1 cellular context compared by ENCODE assay signal in the genomic region with DNA sequence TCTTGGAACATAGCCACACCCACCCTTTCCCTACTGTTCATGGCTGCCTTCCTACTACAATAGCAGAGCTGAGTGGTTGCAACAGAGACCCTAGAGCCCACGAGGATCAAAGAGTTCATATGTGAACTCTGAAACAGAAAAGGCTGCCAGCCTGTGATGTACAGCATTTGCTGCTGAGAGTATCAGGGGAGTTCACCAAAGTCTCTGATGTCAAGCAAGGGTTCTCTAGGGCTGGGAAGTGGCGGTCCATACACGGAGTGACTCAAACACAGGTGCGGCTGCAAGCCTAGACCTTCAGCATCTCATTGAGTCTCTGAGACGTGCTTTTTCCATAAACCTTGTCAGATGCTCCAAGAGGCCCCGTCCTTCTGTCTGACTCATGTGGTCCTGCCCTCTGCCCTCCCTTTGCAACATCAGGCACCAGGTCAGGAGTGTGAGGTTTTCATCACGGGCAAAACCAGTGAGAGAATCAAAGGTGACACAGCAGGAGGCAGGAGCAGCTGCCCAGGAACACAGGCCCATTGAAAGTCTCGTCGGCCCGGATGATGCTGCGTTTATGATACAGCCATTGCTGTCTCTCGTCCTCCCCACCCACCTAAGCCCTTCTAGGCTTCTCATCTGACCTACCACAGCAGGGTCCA.
A peak's percentile ranks its signal among the peaks of the same experiment; 100 is the strongest.
TF ChIP-seq lines count a peak whose summit lies in the region.

No MANE protein-coding gene starts in this region.

TF ChIP-seq in K562, 482 proteins besides CTCF, POLR2A, EP300 and RAD21 (continues in another document):
- TF ChIP-seq ERF (CRISPR knock-in tag; IDR thresholded peaks at IDR 0.05) (no peak), RBM22 (IDR thresholded peaks at IDR 0.05; ENCODE audit: low read depth, low read length, poor library complexity, severe bottlenecking) (no peak), HMGN3 (IDR thresholded peaks at IDR 0.05; ENCODE audit: borderline replicate concordance, extremely low read depth, insufficient read length, low read depth, low read length) (no peak), TCF7L2 (IDR thresholded peaks at IDR 0.05; ENCODE audit: low read depth, low read length) (no peak), XRCC3 (IDR thresholded peaks at IDR 0.05) (no peak), SAFB (IDR thresholded peaks at IDR 0.05; ENCODE audit: borderline replicate concordance, low read depth, low read length) (no peak), CBFA2T3 (IDR thresholded peaks at IDR 0.05) (0 out of 2 replicates have a peak, but pooled peaks have one; percentile 35), ZNF121 (CRISPR knock-in tag; conservative IDR thresholded peaks at IDR 0.05) (no peak), CC2D1A (IDR thresholded peaks at IDR 0.05) (no peak), PML (IDR thresholded peaks at IDR 0.05; ENCODE audit: low read length) (no peak), MTA1 (IDR thresholded peaks at IDR 0.05; ENCODE audit: borderline replicate concordance) (peak; percentile 3; the same call in 1 of the 2 replicates), ZNF830 (CRISPR knock-in tag; IDR thresholded peaks at IDR 0.05) (no peak), ARID1B (IDR thresholded peaks at IDR 0.05) (no peak), RB1 (IDR thresholded peaks at IDR 0.05; ENCODE audit: low read depth) (no peak), SNRNP70 (optimal IDR thresholded peaks at IDR 0.05; ENCODE audit: low read depth, low read length) (no peak), MAFF (IDR thresholded peaks at IDR 0.05; ENCODE audit: low read length) (no peak), MYNN (IDR thresholded peaks at IDR 0.05) (no peak), MYNN (CRISPR knock-in tag; IDR thresholded peaks at IDR 0.05) (no peak), CREBBP (IDR thresholded peaks at IDR 0.05; ENCODE audit: low read depth, low read length) (no peak), TCF3 (CRISPR knock-in tag; IDR thresholded peaks at IDR 0.05) (no peak), FOXM1 (IDR thresholded peaks at IDR 0.05; ENCODE audit: low read depth) (no peak), FOXM1 (CRISPR knock-in tag; IDR thresholded peaks at IDR 0.05; ENCODE audit: low read depth) (0 out of 2 replicates have a peak, but pooled peaks have one; percentile 39), RBBP5 (IDR thresholded peaks at IDR 0.05; ENCODE audit: borderline replicate concordance, insufficient read depth, low read length, poor library complexity, severe bottlenecking) (no peak), ZNF146 (CRISPR knock-in tag; IDR thresholded peaks at IDR 0.05; ENCODE audit: unreplicated experiment) (peak; percentile 15), BRD9 (IDR thresholded peaks at IDR 0.05; ENCODE audit: low read depth, partially characterized antibody) (peak; percentile 10), ZBTB1 (CRISPR knock-in tag; IDR thresholded peaks at IDR 0.05; ENCODE audit: borderline replicate concordance, low read depth) (no peak), STAT5B (CRISPR knock-in tag; IDR thresholded peaks at IDR 0.05) (no peak), HDGF (IDR thresholded peaks at IDR 0.05) (no peak; the same call in 1 of the 2 replicates), ATF7 (IDR thresholded peaks at IDR 0.05) (no peak), ZNF707 (CRISPR knock-in tag; conservative IDR thresholded peaks at IDR 0.05) (no peak), CBX8 (IDR thresholded peaks at IDR 0.05; ENCODE audit: borderline replicate concordance, extremely low read depth, low read depth, low read length, poor library complexity, severe bottlenecking) (no peak), CCNT2 (IDR thresholded peaks at IDR 0.05; ENCODE audit: borderline replicate concordance, extremely low read depth, insufficient read length, low read depth, low read length) (no peak), JUND (IDR thresholded peaks at IDR 0.05; ENCODE audit: borderline replicate concordance, low read depth, low read length) (peak; percentile 16; the same call in 1 of the 2 replicates), JUND (tag; IDR thresholded peaks at IDR 0.05; ENCODE audit: borderline replicate concordance, low read depth, low read length) (no peak; the same call in 2 of the 3 replicates), ZEB2 (IDR thresholded peaks at IDR 0.05) (peak; percentile 9; the same call in 1 of the 2 replicates), KLF6 (CRISPR knock-in tag; IDR thresholded peaks at IDR 0.05; ENCODE audit: borderline replicate concordance) (no peak), NFE2L1 (tag; IDR thresholded peaks at IDR 0.05; ENCODE audit: borderline replicate concordance, low read depth) (no peak), SPI1 (IDR thresholded peaks at IDR 0.05; ENCODE audit: borderline replicate concordance, low read depth, low read length) (no peak), TSC22D4 (tag; IDR thresholded peaks at IDR 0.05) (no peak), ZNF184 (CRISPR knock-in tag; IDR thresholded peaks at IDR 0.05) (no peak), BHLHE40 (IDR thresholded peaks at IDR 0.05; ENCODE audit: low read length) (peak; percentile 77; the same call in 1 of the 2 replicates), SAFB2 (IDR thresholded peaks at IDR 0.05; ENCODE audit: borderline replicate concordance, low read depth, low read length, severe bottlenecking) (no peak), YBX1 (IDR thresholded peaks at IDR 0.05) (no peak), MIER1 (IDR thresholded peaks at IDR 0.05; ENCODE audit: low read depth) (no peak), TOE1 (IDR thresholded peaks at IDR 0.05; ENCODE audit: borderline replicate concordance) (no peak), TOE1 (CRISPR knock-in tag; IDR thresholded peaks at IDR 0.05; ENCODE audit: borderline replicate concordance, low read depth) (no peak)
- TF ChIP-seq, protein P1, sequence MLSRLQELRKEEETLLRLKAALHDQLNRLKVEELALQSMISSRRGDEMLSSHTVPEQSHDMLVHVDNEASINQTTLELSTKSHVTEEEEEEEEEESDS (CRISPR knock-in tag; IDR thresholded peaks at IDR 0.05) = no peak
- TF ChIP-seq, protein P2, sequence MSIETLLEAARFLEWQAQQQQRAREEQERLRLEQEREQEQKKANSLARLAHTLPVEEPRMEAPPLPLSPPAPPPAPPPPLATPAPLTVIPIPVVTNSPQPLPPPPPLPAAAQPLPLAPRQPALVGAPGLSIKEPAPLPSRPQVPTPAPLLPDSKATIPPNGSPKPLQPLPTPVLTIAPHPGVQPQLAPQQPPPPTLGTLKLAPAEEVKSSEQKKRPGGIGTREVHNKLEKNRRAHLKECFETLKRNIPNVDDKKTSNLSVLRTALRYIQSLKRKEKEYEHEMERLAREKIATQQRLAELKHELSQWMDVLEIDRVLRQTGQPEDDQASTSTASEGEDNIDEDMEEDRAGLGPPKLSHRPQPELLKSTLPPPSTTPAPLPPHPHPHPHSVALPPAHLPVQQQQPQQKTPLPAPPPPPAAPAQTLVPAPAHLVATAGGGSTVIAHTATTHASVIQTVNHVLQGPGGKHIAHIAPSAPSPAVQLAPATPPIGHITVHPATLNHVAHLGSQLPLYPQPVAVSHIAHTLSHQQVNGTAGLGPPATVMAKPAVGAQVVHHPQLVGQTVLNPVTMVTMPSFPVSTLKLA (conservative IDR thresholded peaks at IDR 0.05) = peak in 1 of 2 experiments; percentile 18; a peak in 1 of 4 replicates
- TF ChIP-seq, protein P3, sequence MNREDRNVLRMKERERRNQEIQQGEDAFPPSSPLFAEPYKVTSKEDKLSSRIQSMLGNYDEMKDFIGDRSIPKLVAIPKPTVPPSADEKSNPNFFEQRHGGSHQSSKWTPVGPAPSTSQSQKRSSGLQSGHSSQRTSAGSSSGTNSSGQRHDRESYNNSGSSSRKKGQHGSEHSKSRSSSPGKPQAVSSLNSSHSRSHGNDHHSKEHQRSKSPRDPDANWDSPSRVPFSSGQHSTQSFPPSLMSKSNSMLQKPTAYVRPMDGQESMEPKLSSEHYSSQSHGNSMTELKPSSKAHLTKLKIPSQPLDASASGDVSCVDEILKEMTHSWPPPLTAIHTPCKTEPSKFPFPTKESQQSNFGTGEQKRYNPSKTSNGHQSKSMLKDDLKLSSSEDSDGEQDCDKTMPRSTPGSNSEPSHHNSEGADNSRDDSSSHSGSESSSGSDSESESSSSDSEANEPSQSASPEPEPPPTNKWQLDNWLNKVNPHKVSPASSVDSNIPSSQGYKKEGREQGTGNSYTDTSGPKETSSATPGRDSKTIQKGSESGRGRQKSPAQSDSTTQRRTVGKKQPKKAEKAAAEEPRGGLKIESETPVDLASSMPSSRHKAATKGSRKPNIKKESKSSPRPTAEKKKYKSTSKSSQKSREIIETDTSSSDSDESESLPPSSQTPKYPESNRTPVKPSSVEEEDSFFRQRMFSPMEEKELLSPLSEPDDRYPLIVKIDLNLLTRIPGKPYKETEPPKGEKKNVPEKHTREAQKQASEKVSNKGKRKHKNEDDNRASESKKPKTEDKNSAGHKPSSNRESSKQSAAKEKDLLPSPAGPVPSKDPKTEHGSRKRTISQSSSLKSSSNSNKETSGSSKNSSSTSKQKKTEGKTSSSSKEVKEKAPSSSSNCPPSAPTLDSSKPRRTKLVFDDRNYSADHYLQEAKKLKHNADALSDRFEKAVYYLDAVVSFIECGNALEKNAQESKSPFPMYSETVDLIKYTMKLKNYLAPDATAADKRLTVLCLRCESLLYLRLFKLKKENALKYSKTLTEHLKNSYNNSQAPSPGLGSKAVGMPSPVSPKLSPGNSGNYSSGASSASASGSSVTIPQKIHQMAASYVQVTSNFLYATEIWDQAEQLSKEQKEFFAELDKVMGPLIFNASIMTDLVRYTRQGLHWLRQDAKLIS (CRISPR knock-in tag; IDR thresholded peaks at IDR 0.05) = no peak
- TF ChIP-seq, protein P4, sequence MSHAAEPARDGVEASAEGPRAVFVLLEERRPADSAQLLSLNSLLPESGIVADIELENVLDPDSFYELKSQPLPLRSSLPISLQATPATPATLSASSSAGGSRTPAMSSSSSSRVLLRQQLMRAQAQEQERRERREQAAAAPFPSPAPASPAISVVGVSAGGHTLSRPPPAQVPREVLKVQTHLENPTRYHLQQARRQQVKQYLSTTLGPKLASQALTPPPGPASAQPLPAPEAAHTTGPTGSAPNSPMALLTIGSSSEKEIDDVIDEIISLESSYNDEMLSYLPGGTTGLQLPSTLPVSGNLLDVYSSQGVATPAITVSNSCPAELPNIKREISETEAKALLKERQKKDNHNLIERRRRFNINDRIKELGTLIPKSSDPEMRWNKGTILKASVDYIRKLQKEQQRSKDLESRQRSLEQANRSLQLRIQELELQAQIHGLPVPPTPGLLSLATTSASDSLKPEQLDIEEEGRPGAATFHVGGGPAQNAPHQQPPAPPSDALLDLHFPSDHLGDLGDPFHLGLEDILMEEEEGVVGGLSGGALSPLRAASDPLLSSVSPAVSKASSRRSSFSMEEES (CRISPR knock-in tag; IDR thresholded peaks at IDR 0.05) = no peak
- TF ChIP-seq, protein P5, sequence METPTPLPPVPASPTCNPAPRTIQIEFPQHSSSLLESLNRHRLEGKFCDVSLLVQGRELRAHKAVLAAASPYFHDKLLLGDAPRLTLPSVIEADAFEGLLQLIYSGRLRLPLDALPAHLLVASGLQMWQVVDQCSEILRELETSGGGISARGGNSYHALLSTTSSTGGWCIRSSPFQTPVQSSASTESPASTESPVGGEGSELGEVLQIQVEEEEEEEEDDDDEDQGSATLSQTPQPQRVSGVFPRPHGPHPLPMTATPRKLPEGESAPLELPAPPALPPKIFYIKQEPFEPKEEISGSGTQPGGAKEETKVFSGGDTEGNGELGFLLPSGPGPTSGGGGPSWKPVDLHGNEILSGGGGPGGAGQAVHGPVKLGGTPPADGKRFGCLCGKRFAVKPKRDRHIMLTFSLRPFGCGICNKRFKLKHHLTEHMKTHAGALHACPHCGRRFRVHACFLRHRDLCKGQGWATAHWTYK (CRISPR knock-in tag; IDR thresholded peaks at IDR 0.05) = no peak
- TF ChIP-seq, protein P6, sequence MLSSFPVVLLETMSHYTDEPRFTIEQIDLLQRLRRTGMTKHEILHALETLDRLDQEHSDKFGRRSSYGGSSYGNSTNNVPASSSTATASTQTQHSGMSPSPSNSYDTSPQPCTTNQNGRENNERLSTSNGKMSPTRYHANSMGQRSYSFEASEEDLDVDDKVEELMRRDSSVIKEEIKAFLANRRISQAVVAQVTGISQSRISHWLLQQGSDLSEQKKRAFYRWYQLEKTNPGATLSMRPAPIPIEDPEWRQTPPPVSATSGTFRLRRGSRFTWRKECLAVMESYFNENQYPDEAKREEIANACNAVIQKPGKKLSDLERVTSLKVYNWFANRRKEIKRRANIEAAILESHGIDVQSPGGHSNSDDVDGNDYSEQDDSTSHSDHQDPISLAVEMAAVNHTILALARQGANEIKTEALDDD (IDR thresholded peaks at IDR 0.05) = no peak
- TF ChIP-seq, protein P7, sequence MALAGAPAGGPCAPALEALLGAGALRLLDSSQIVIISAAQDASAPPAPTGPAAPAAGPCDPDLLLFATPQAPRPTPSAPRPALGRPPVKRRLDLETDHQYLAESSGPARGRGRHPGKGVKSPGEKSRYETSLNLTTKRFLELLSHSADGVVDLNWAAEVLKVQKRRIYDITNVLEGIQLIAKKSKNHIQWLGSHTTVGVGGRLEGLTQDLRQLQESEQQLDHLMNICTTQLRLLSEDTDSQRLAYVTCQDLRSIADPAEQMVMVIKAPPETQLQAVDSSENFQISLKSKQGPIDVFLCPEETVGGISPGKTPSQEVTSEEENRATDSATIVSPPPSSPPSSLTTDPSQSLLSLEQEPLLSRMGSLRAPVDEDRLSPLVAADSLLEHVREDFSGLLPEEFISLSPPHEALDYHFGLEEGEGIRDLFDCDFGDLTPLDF (CRISPR knock-in tag; IDR thresholded peaks at IDR 0.05) = no peak
- TF ChIP-seq, protein P8, sequence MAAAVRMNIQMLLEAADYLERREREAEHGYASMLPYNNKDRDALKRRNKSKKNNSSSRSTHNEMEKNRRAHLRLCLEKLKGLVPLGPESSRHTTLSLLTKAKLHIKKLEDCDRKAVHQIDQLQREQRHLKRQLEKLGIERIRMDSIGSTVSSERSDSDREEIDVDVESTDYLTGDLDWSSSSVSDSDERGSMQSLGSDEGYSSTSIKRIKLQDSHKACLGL (CRISPR knock-in tag; IDR thresholded peaks at IDR 0.05; ENCODE audit: borderline replicate concordance, poor library complexity, severe bottlenecking) = no peak
- TF ChIP-seq, protein P9, sequence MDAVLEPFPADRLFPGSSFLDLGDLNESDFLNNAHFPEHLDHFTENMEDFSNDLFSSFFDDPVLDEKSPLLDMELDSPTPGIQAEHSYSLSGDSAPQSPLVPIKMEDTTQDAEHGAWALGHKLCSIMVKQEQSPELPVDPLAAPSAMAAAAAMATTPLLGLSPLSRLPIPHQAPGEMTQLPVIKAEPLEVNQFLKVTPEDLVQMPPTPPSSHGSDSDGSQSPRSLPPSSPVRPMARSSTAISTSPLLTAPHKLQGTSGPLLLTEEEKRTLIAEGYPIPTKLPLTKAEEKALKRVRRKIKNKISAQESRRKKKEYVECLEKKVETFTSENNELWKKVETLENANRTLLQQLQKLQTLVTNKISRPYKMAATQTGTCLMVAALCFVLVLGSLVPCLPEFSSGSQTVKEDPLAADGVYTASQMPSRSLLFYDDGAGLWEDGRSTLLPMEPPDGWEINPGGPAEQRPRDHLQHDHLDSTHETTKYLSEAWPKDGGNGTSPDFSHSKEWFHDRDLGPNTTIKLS (IDR thresholded peaks at IDR 0.05; ENCODE audit: borderline replicate concordance, low read depth) = no peak; the same call in 1 of the 2 replicates
- TF ChIP-seq, protein P10, sequence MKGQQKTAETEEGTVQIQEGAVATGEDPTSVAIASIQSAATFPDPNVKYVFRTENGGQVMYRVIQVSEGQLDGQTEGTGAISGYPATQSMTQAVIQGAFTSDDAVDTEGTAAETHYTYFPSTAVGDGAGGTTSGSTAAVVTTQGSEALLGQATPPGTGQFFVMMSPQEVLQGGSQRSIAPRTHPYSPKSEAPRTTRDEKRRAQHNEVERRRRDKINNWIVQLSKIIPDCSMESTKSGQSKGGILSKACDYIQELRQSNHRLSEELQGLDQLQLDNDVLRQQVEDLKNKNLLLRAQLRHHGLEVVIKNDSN (CRISPR knock-in tag; IDR thresholded peaks at IDR 0.05) = no peak
